In genomic region chr6:168916576-168917207, GRCh38 we compare ENCODE assay signal across 12 cellular contexts.
DNase-seq lines count a peak whose midpoint lies in the region; ATAC-seq and TF ChIP-seq lines count a peak whose summit lies in the region.
"Had no signal": no experiment of that assay in that cellular context is flagged by ENCODE, and none has a peak within 500 bp of the region (broad histone marks: within the 10 kb centered on the region; RNA-seq: fewer than 3 reads in every experiment).

No MANE protein-coding gene starts in this region.

- H3K36me3 Mint-ChIP-seq in activated T-helper 17 cell treated with anti-CD3 and anti-CD28 coated beads, Interleukin-2, amount 50 U/mL, for 72 hours (ENCODE audit: low read depth) = no peaks in the 10 kb centered on the region
- H3K36me3 Mint-ChIP-seq: activated naive CD4-positive, alpha-beta T cell treated with anti-CD3 and anti-CD28 coated beads, Interleukin-2, amount 50 U/mL, for 72 hours had no signal

- WGBS in psoas muscle, 3 donors = 18 to 23% (median 19%) methylated on average over 11 of the region's 11 CpGs

- no peak for TF ChIP-seq POLR2A in GM18505 (IDR thresholded peaks at IDR 0.05; ENCODE audit: borderline replicate concordance, extremely low read depth, insufficient read depth, insufficient read length)

- peaks cover 3% of the 10 kb centered on the region for H3K4me1 Mint-ChIP-seq in activated T-helper 17 cell treated with anti-CD3 and anti-CD28 coated beads, Interleukin-2, amount 50 U/mL, for 72 hours

- no peak for TF ChIP-seq CTCF in astrocyte of the cerebellum (IDR thresholded peaks at IDR 0.05; ENCODE audit: low read depth, low read length, missing control alignments)
- no peak for TF ChIP-seq CTCF in psoas muscle (IDR thresholded peaks at IDR 0.05)
- no peak for TF ChIP-seq CTCF in GM20000 (IDR thresholded peaks at IDR 0.05; ENCODE audit: extremely low read depth, missing control alignments)

- no peaks in the 10 kb centered on the region for H3K9me3 Mint-ChIP-seq in activated T-helper 17 cell treated with anti-CD3 and anti-CD28 coated beads, Interleukin-2, amount 50 U/mL, for 72 hours
- H3K9me3 Mint-ChIP-seq: activated naive CD4-positive, alpha-beta T cell treated with anti-CD3 and anti-CD28 coated beads, Interleukin-2, amount 50 U/mL, for 72 hours; CD4-positive, alpha-beta T cell had no signal

- no peaks in the 10 kb centered on the region for H3K27me3 ChIP-seq in psoas muscle (ENCODE audit: insufficient read depth in 3 of 3, low read length in 2 of 3)
- H3K27me3 ChIP-seq: neutrophil had no signal

- H3K27ac ChIP-seq in psoas muscle = peak overlapping the region; percentile 34
- H3K27ac ChIP-seq: lower lobe of right lung, neutrophil, WERI-Rb-1 had no signal

- intact Hi-C loops in left cardiac atrium (cut with DNase I) = no loop called here
- intact Hi-C loops in psoas muscle (cut with DNase I) = no loop called here

- H3K27ac Mint-ChIP-seq in activated T-helper 17 cell treated with anti-CD3 and anti-CD28 coated beads, Interleukin-2, amount 50 U/mL, for 72 hours = no peak overlapping the region
- H3K27ac Mint-ChIP-seq: activated naive CD4-positive, alpha-beta T cell treated with anti-CD3 and anti-CD28 coated beads, Interleukin-2, amount 50 U/mL, for 72 hours; CD4-positive, alpha-beta T cell had no signal

- peaks cover 8% of the 10 kb centered on the region for H3K4me1 ChIP-seq in psoas muscle
- H3K4me1 ChIP-seq: lower lobe of right lung had no signal

- ATAC-seq in left cardiac atrium (peak in 1 of 2 donors; percentile 72), psoas muscle (peak; percentile 68 to 93 (median 86)), HG03457 (IDR thresholded peaks at IDR 0.05; ENCODE audit: unreplicated experiment) (no peak), GM18505 (IDR thresholded peaks at IDR 0.05; ENCODE audit: unreplicated experiment) (no peak)
- ATAC-seq in activated T-helper 17 cell treated with anti-CD3 and anti-CD28 coated beads, Interleukin-2, amount 50 U/mL, for 72 hours (replicated peaks) = no peak
- ATAC-seq: activated naive CD4-positive, alpha-beta T cell treated with anti-CD3 and anti-CD28 coated beads, Interleukin-2, amount 50 U/mL, for 72 hours; lower lobe of right lung had no signal

- DNase-seq in astrocyte of the cerebellum (ENCODE audit: low read depth) = peak; percentile 4
- peak; percentile 40 for DNase-seq in left cardiac atrium
- DNase-seq in psoas muscle = peak; percentile 53 to 72
- DNase-seq in GM20000 (ENCODE audit: low spot score) = no peak
- DNase-seq: CD4-positive, alpha-beta T cell; lower lobe of right lung; WERI-Rb-1 had no signal

- no peak overlapping the region for H3K4me3 Mint-ChIP-seq in activated T-helper 17 cell treated with anti-CD3 and anti-CD28 coated beads, Interleukin-2, amount 50 U/mL, for 72 hours
- H3K4me3 Mint-ChIP-seq: CD4-positive, alpha-beta T cell had no signal

- peaks cover 7% of the 10 kb centered on the region for H3K27me3 Mint-ChIP-seq in activated T-helper 17 cell treated with anti-CD3 and anti-CD28 coated beads, Interleukin-2, amount 50 U/mL, for 72 hours
- H3K27me3 Mint-ChIP-seq: CD4-positive, alpha-beta T cell had no signal

- H3K4me3 ChIP-seq in astrocyte of the cerebellum (ENCODE audit: low read depth, low read length) = no peak overlapping the region
- H3K4me3 ChIP-seq in psoas muscle = peak overlapping the region; percentile 35
- H3K4me3 ChIP-seq: lower lobe of right lung had no signal

- in situ Hi-C loops in astrocyte of the cerebellum (cut with HindIII; ENCODE audit: low sequenced_read_pairs) = no loop called here

- no peaks in the 10 kb centered on the region for H3K9me3 ChIP-seq in psoas muscle
- H3K9me3 ChIP-seq: lower lobe of right lung, neutrophil had no signal

- H3K36me3 ChIP-seq in psoas muscle (ENCODE audit: insufficient read depth in 1 of 2, low read depth in 1 of 2) = no peaks in the 10 kb centered on the region
- H3K36me3 ChIP-seq: lower lobe of right lung, neutrophil, WERI-Rb-1 had no signal

Comparison
In these comparisons a context has a peak if more than half of its experiments do, and no peak if none do; other contexts are left out.
1. ATAC-seq: peak in psoas muscle (4 of 4); none in HG03457 (single experiment), GM18505 (single experiment) and activated T-helper 17 cell treated with anti-CD3 and anti-CD28 coated beads, Interleukin-2, amount 50 U/mL, for 72 hours (single experiment).